In genomic region chr3:196632033-196632751, GRCh38 we compare ENCODE assay signal across 8 cellular contexts. TPM values are rescaled to one million over a fixed set of nuclear protein-coding genes. Genes with fewer than 3 reads are reported as not detected.
DNase-seq lines count a peak whose midpoint lies in the region; ATAC-seq and TF ChIP-seq lines count a peak whose summit lies in the region.

No MANE protein-coding gene starts in this region.

- H3K4me1 ChIP-seq in SK-N-SH (ENCODE audit: control insufficient read depth in 1 of 2, insufficient read depth in 2 of 2, low read depth in 1 of 2, low read length in 1 of 2) (peaks cover 0 to 7% of the 10 kb centered on the region in 2 experiments; a peak in 1 of 4 replicates), ovary (ENCODE audit: insufficient read depth) (peaks cover 3% of the 10 kb centered on the region), thyroid gland (peaks cover 4 to 12% of the 10 kb centered on the region in 2 donors)

- POLR2A ChIA-PET in SK-N-SH (lab: Yijun Ruan, JAX), result interaction anchor here (0.9 to 1.0 kb wide), 2 partner anchors 80 to 104 kb away, joined by 3 to 4 read pairs; partner anchors contain the start of genes CEP19 and PIGX

- peak overlapping the region; percentile 92 for H2AFZ ChIP-seq in SK-N-SH (ENCODE audit: low read depth)

- WGBS in SK-N-SH (ENCODE audit: low lambda C conversion rate), result 17% methylated on average over 19 of the region's 44 CpGs
- WGBS in ovary, 3 donors, result 1% methylated on average over 42 to 44 of the region's 44 CpGs
- WGBS in thyroid gland, 2 donors, result 2 to 5% methylated on average over 11 to 28 of the region's 44 CpGs

- DNase-seq in GM10266 (ENCODE audit: extremely low spot score) (peak; percentile 90), NCI-H1092 treated with DMSO at 0.1 percent for 48 hours (lab: John Stamatoyannopoulos, UW) (peak; percentile 92), SK-N-SH (peak; percentile 94), Right ventricle myocardium inferior (ENCODE audit: missing footprints) (peak; percentile 96), ovary (peak; percentile 46 to 78 (median 63)), thyroid gland (peak; percentile 74 to 76)
- peak; percentile 83 to 91 for DNase-seq in activated naive CD4-positive, alpha-beta T cell treated with anti-CD3 and anti-CD28 coated beads, Interleukin-2, amount 50 U/mL, for 72 hours (ENCODE audit: low spot score in 2 of 2)

- peak; percentile 21; the same call in 1 of the 2 replicates for TF ChIP-seq RAD21 in SK-N-SH (IDR thresholded peaks at IDR 0.05; ENCODE audit: low read length)

- no peaks in the 10 kb centered on the region for H4K20me1 ChIP-seq in SK-N-SH (ENCODE audit: insufficient read depth)

- H3K27ac Mint-ChIP-seq in activated naive CD4-positive, alpha-beta T cell treated with anti-CD3 and anti-CD28 coated beads, Interleukin-2, amount 50 U/mL, for 72 hours, result peak overlapping the region; percentile 92 to 97

- peak overlapping the region; percentile 72 for H3K4me2 ChIP-seq in SK-N-SH

- no peaks in the 10 kb centered on the region for H3K36me3 ChIP-seq in SK-N-SH (replicated peaks in 1 of 2; ENCODE audit: control insufficient read depth in 1 of 2, insufficient read depth in 2 of 2, low read length in 1 of 2)
- no peaks in the 10 kb centered on the region for H3K36me3 ChIP-seq in ovary
- H3K36me3 ChIP-seq in thyroid gland, result no peaks in the 10 kb centered on the region

- no peaks in the 10 kb centered on the region for H3K79me2 ChIP-seq in SK-N-SH (ENCODE audit: insufficient read depth)

- H3K9me2 ChIP-seq in SK-N-SH, result no peaks in the 10 kb centered on the region

- no peak for TF ChIP-seq POLR2A in ovary (IDR thresholded peaks at IDR 0.05)
- TF ChIP-seq POLR2A in thyroid gland (IDR thresholded peaks at IDR 0.05), result peak in 1 of 2 donors; percentile 52

- H3K36me3 Mint-ChIP-seq in activated naive CD4-positive, alpha-beta T cell treated with anti-CD3 and anti-CD28 coated beads, Interleukin-2, amount 50 U/mL, for 72 hours, result no peaks in the 10 kb centered on the region

- H3F3A ChIP-seq in SK-N-SH (replicated peaks; ENCODE audit: insufficient read depth), result peaks cover 8% of the 10 kb centered on the region

- peak; percentile 68 for TF ChIP-seq CTCF in GM10266 (IDR thresholded peaks at IDR 0.05; ENCODE audit: control insufficient read depth, insufficient read depth, low read depth, missing control alignments)
- TF ChIP-seq CTCF in SK-N-SH (IDR thresholded peaks at IDR 0.05), result peak; percentile 26
- TF ChIP-seq CTCF in ovary (IDR thresholded peaks at IDR 0.05), result no peak
- peak in 2 of 6 experiments; percentile 20 to 41 for TF ChIP-seq CTCF in thyroid gland (IDR thresholded peaks at IDR 0.05)

- no peaks in the 10 kb centered on the region for H3K9me3 Mint-ChIP-seq in activated naive CD4-positive, alpha-beta T cell treated with anti-CD3 and anti-CD28 coated beads, Interleukin-2, amount 50 U/mL, for 72 hours

- H3K27ac ChIP-seq in SK-N-SH (ENCODE audit: low read depth in 2 of 2, low read length in 1 of 2) (peak overlapping the region in 1 of 2 experiments; percentile 73; a peak in 2 of 4 replicates), ovary (peak overlapping the region in 1 of 2 donors; percentile 41), thyroid gland (peak overlapping the region; percentile 57 to 69 (median 63))

- H3K9me3 ChIP-seq in SK-N-SH, result no peaks in the 10 kb centered on the region
- H3K9me3 ChIP-seq in ovary, result no peaks in the 10 kb centered on the region
- H3K9me3 ChIP-seq in thyroid gland, result no peaks in the 10 kb centered on the region

- peak in 1 of 2 experiments; percentile 11; a peak in 1 of 4 replicates for TF ChIP-seq EP300 in SK-N-SH (IDR thresholded peaks at IDR 0.05; ENCODE audit: borderline replicate concordance in 1 of 2, low read depth in 1 of 2, low read length in 1 of 2)
- TF ChIP-seq EP300 in ovary (IDR thresholded peaks at IDR 0.05), result no peak

- peak overlapping the region; percentile 77 for H3K9ac ChIP-seq in SK-N-SH

- H3K4me3 ChIP-seq in SK-N-SH (ENCODE audit: low read depth in 2 of 2, low read length in 1 of 2), result peak overlapping the region; percentile 56 to 71
- H3K4me3 ChIP-seq in ovary, result peak overlapping the region; percentile 47
- H3K4me3 ChIP-seq in thyroid gland (replicated peaks in 1 of 3), result peak overlapping the region; percentile 10 to 65 (median 57)

- CTCF ChIA-PET in SK-N-SH (lab: Yijun Ruan, JAX), result interaction anchor here (1.4 to 2.2 kb wide), 3 partner anchors 23 to 95 kb away, joined by 5 to 11 read pairs (median 6); no protein-coding TSS in a partner anchor

- intact Hi-C loops in Right ventricle myocardium inferior (cut with DNase I) (loop anchor here (2.0 kb wide), 1 partner anchor 21 kb away; no protein-coding TSS in a partner anchor), ovary (cut with DNase I) (loop anchor here in 1 of 4 donors (5.0 kb wide), 1 partner anchor 305 kb away; no protein-coding TSS in a partner anchor), thyroid gland (cut with DNase I) (no loop called here)

- H3K27me3 ChIP-seq in SK-N-SH (ENCODE audit: insufficient read depth) (no peaks in the 10 kb centered on the region), ovary (no peaks in the 10 kb centered on the region), thyroid gland (no peaks in the 10 kb centered on the region)

- ATAC-seq in HG02610 (IDR thresholded peaks at IDR 0.05; ENCODE audit: unreplicated experiment) (peak; percentile 72), Right ventricle myocardium inferior (peak; percentile 89)
- peak; percentile 81 to 85 for ATAC-seq in activated naive CD4-positive, alpha-beta T cell treated with anti-CD3 and anti-CD28 coated beads, Interleukin-2, amount 50 U/mL, for 72 hours

TF ChIP-seq in SK-N-SH, 30 proteins besides CTCF, POLR2A, EP300 and RAD21 (continues in another document):
- peak; percentile 83 for TF ChIP-seq YY1 (IDR thresholded peaks at IDR 0.05; ENCODE audit: low read depth)
- TF ChIP-seq, protein P1, sequence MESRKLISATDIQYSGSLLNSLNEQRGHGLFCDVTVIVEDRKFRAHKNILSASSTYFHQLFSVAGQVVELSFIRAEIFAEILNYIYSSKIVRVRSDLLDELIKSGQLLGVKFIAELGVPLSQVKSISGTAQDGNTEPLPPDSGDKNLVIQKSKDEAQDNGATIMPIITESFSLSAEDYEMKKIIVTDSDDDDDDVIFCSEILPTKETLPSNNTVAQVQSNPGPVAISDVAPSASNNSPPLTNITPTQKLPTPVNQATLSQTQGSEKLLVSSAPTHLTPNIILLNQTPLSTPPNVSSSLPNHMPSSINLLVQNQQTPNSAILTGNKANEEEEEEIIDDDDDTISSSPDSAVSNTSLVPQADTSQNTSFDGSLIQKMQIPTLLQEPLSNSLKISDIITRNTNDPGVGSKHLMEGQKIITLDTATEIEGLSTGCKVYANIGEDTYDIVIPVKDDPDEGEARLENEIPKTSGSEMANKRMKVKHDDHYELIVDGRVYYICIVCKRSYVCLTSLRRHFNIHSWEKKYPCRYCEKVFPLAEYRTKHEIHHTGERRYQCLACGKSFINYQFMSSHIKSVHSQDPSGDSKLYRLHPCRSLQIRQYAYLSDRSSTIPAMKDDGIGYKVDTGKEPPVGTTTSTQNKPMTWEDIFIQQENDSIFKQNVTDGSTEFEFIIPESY (IDR thresholded peaks at IDR 0.05; ENCODE audit: borderline replicate concordance, low read depth), result no peak
- TF ChIP-seq MAX (IDR thresholded peaks at IDR 0.05; ENCODE audit: low read depth), result peak; percentile 90
- peak; percentile 26; the same call in 1 of the 2 replicates for TF ChIP-seq MXI1 (IDR thresholded peaks at IDR 0.05; ENCODE audit: low read depth, low read length)
- TF ChIP-seq, protein P2, sequence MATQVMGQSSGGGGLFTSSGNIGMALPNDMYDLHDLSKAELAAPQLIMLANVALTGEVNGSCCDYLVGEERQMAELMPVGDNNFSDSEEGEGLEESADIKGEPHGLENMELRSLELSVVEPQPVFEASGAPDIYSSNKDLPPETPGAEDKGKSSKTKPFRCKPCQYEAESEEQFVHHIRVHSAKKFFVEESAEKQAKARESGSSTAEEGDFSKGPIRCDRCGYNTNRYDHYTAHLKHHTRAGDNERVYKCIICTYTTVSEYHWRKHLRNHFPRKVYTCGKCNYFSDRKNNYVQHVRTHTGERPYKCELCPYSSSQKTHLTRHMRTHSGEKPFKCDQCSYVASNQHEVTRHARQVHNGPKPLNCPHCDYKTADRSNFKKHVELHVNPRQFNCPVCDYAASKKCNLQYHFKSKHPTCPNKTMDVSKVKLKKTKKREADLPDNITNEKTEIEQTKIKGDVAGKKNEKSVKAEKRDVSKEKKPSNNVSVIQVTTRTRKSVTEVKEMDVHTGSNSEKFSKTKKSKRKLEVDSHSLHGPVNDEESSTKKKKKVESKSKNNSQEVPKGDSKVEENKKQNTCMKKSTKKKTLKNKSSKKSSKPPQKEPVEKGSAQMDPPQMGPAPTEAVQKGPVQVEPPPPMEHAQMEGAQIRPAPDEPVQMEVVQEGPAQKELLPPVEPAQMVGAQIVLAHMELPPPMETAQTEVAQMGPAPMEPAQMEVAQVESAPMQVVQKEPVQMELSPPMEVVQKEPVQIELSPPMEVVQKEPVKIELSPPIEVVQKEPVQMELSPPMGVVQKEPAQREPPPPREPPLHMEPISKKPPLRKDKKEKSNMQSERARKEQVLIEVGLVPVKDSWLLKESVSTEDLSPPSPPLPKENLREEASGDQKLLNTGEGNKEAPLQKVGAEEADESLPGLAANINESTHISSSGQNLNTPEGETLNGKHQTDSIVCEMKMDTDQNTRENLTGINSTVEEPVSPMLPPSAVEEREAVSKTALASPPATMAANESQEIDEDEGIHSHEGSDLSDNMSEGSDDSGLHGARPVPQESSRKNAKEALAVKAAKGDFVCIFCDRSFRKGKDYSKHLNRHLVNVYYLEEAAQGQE (IDR thresholded peaks at IDR 0.05; ENCODE audit: low read depth, low read length), result 0 out of 2 replicates have a peak, but pooled peaks have one; percentile 13
- peak; percentile 58 for TF ChIP-seq GABPA (IDR thresholded peaks at IDR 0.05; ENCODE audit: low read depth)
- no peak for TF ChIP-seq USF1 (IDR thresholded peaks at IDR 0.05; ENCODE audit: borderline replicate concordance, low read depth)

RNA-seq across cellular contexts. Expression of gene NRROS, which starts 7.3 kb away (rescaled TPM):
- polyA plus RNA-seq in SK-N-SH (2012; rRNA removed) (0.19 and 0.25 TPM in 2 replicates), ovary (1 to 10 TPM; 2.9 to 3.2 TPM)
- 0.06 and 0.22 TPM in 2 replicates for polyA plus RNA-seq in SK-N-SH (2012; cell fraction: cytosol; rRNA removed)
- 0.13 and 0.14 TPM in 2 replicates for polyA plus RNA-seq in SK-N-SH (2012; cell fraction: nucleus; rRNA removed)
- 10 to 100 TPM; 17.2 to 27.7 TPM for total RNA-seq in activated naive CD4-positive, alpha-beta T cell treated with anti-CD3 and anti-CD28 coated beads, Interleukin-2, amount 50 U/mL, for 72 hours
- total RNA-seq in Right ventricle myocardium inferior (3.1 TPM), ovary (1 to 10 TPM in 6 of 7 donors, under 1 TPM in 1; 0.80 to 6.3 (median 3.4) TPM), thyroid gland (1 to 10 TPM; 1.2 to 3.9 (median 1.7) TPM)

Comparison
In these comparisons a context has a peak if more than half of its experiments do, and no peak if none do; other contexts are left out.
1. CTCF ChIP-seq: peak in GM10266 (single experiment) and SK-N-SH (single experiment); none in ovary (0 of 3).
2. Peak in every context shown above with its lines, with median percentiles within 50 percentile points of each other: DNase-seq, ATAC-seq and H3K4me3 ChIP-seq.